Comparison of ENCODE assay signal across 17 cellular contexts in genomic region chr9:18805386-18805785, GRCh38.
"Had no signal": no experiment of that assay in that cellular context is flagged by ENCODE, and none has a peak within 500 bp of the region (broad histone marks: within the 10 kb centered on the region; RNA-seq: fewer than 3 reads in every experiment).

No MANE protein-coding gene starts in this region.

- H2AFZ ChIP-seq: parathyroid adenoma had no signal

- H3K36me3 ChIP-seq: esophagus squamous epithelium, left lung, right lobe of liver, stomach, thyroid gland had no signal

- ATAC-seq: left lung; naive thymus-derived CD8-positive, alpha-beta T cell had no signal

- H3K4me1 ChIP-seq: left lung, parathyroid adenoma, right lobe of liver had no signal

- H3K4me1 Mint-ChIP-seq: naive thymus-derived CD8-positive, alpha-beta T cell had no signal

- H3K9ac ChIP-seq: parathyroid adenoma had no signal

- DNase-seq: dorsolateral prefrontal cortex; effector CD4-positive, alpha-beta T cell; esophagus squamous epithelium; kidney; left cardiac atrium; left lung; naive thymus-derived CD8-positive, alpha-beta T cell; right lobe of liver; small intestine; stimulated activated CD4-positive, alpha-beta T cell treated with anti-CD3 and anti-CD28 coated beads, Interleukin-15, amount 100 ng/mL, for 24 hours; stimulated activated CD4-positive, alpha-beta T cell treated with anti-CD3 and anti-CD28 coated beads, Interleukin-2, amount 100 ng/mL, for 48 hours; stimulated activated naive CD4-positive, alpha-beta T cell; stomach; thyroid gland; trophoblast cell had no signal

- H3K27ac ChIP-seq: dorsolateral prefrontal cortex, esophagus squamous epithelium, left lung, parathyroid adenoma, right lobe of liver, thyroid gland had no signal

- H3K27me3 ChIP-seq: dorsolateral prefrontal cortex, esophagus squamous epithelium, left lung, right lobe of liver, stomach, thyroid gland had no signal

- H3K9me3 ChIP-seq: esophagus squamous epithelium, left lung, right lobe of liver, stomach, thyroid gland had no signal

- H3K4me3 Mint-ChIP-seq: naive thymus-derived CD8-positive, alpha-beta T cell had no signal

- H3K27ac Mint-ChIP-seq: naive thymus-derived CD8-positive, alpha-beta T cell; progenitor cell of endocrine pancreas had no signal

- H3K27me3 Mint-ChIP-seq: progenitor cell of endocrine pancreas had no signal

- H3K79me2 ChIP-seq: parathyroid adenoma had no signal

- H3K4me3 ChIP-seq: dorsolateral prefrontal cortex, esophagus squamous epithelium, left lung, right lobe of liver, stomach, thyroid gland had no signal
